ENCODE assay signal across 1 cellular context in genomic region chr2:62029910-62030309, GRCh38.
TF ChIP-seq lines count a peak whose summit lies in the region.

No MANE protein-coding gene starts in this region.

TF ChIP-seq in WTC11, 78 proteins besides CTCF, POLR2A, EP300 and RAD21 (continued from another document):
- TF ChIP-seq, protein P1, sequence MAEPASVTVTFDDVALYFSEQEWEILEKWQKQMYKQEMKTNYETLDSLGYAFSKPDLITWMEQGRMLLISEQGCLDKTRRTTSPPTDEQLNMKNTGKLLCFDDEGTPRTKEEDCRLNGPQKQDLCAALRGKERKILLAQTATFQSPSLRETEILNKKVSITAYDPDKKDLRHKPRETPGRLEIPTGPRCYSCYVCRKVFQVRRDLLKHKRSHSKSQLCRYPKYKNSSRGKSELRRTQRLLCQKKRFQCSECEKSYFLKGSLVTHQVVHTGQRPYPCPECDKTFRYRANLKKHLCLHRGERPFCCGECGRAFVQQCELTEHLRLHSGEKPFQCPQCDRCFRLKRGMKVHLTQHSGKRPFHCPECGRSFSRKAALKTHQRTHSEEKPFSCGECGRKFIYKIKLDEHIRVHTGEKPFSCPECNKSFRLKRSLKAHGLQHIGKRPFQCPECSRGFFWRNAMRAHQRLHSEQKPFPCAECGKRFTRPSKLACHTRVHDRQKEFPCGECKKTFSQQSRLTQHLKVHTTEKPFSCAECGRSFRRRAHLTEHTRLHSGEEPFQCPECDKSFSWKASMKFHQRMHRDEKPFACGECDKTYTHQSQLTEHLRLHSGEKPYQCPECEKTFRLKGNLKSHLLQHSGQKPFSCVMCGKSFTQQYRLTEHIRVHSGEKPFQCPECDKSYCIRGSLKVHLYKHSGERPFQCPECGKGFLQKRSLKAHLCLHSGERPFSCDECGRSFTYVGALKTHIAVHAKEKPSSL (CRISPR knock-in tag; conservative IDR thresholded peaks at IDR 0.05): no peak
- no peak for TF ChIP-seq OVOL2 (CRISPR knock-in tag; IDR thresholded peaks at IDR 0.05; ENCODE audit: borderline replicate concordance)
- TF ChIP-seq NFE2L1 (CRISPR knock-in tag; IDR thresholded peaks at IDR 0.05): no peak
- no peak for TF ChIP-seq CBFB (CRISPR knock-in tag; IDR thresholded peaks at IDR 0.05; ENCODE audit: low read depth)
- TF ChIP-seq JAZF1 (CRISPR knock-in tag; IDR thresholded peaks at IDR 0.05): no peak
- TF ChIP-seq, protein P2, sequence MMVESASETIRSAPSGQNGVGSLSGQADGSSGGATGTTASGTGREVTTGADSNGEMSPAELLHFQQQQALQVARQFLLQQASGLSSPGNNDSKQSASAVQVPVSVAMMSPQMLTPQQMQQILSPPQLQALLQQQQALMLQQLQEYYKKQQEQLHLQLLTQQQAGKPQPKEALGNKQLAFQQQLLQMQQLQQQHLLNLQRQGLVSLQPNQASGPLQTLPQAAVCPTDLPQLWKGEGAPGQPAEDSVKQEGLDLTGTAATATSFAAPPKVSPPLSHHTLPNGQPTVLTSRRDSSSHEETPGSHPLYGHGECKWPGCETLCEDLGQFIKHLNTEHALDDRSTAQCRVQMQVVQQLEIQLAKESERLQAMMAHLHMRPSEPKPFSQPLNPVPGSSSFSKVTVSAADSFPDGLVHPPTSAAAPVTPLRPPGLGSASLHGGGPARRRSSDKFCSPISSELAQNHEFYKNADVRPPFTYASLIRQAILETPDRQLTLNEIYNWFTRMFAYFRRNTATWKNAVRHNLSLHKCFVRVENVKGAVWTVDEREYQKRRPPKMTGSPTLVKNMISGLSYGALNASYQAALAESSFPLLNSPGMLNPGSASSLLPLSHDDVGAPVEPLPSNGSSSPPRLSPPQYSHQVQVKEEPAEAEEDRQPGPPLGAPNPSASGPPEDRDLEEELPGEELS (CRISPR knock-in tag; IDR thresholded peaks at IDR 0.05): no peak
- TF ChIP-seq NR2C2 (CRISPR knock-in tag; IDR thresholded peaks at IDR 0.05): no peak
- TF ChIP-seq, protein P3, sequence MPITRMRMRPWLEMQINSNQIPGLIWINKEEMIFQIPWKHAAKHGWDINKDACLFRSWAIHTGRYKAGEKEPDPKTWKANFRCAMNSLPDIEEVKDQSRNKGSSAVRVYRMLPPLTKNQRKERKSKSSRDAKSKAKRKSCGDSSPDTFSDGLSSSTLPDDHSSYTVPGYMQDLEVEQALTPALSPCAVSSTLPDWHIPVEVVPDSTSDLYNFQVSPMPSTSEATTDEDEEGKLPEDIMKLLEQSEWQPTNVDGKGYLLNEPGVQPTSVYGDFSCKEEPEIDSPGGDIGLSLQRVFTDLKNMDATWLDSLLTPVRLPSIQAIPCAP (CRISPR knock-in tag; IDR thresholded peaks at IDR 0.05): no peak
- no peak for TF ChIP-seq E2F4 (CRISPR knock-in tag; IDR thresholded peaks at IDR 0.05; ENCODE audit: borderline replicate concordance, low read depth)
- TF ChIP-seq FOXJ3 (CRISPR knock-in tag; IDR thresholded peaks at IDR 0.05; ENCODE audit: borderline replicate concordance): no peak
- TF ChIP-seq ZNF423 (CRISPR knock-in tag; IDR thresholded peaks at IDR 0.05): no peak
- TF ChIP-seq NR1H2 (CRISPR knock-in tag; IDR thresholded peaks at IDR 0.05): no peak
- TF ChIP-seq, protein P4, sequence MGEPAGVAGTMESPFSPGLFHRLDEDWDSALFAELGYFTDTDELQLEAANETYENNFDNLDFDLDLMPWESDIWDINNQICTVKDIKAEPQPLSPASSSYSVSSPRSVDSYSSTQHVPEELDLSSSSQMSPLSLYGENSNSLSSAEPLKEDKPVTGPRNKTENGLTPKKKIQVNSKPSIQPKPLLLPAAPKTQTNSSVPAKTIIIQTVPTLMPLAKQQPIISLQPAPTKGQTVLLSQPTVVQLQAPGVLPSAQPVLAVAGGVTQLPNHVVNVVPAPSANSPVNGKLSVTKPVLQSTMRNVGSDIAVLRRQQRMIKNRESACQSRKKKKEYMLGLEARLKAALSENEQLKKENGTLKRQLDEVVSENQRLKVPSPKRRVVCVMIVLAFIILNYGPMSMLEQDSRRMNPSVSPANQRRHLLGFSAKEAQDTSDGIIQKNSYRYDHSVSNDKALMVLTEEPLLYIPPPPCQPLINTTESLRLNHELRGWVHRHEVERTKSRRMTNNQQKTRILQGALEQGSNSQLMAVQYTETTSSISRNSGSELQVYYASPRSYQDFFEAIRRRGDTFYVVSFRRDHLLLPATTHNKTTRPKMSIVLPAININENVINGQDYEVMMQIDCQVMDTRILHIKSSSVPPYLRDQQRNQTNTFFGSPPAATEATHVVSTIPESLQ (CRISPR knock-in tag; IDR thresholded peaks at IDR 0.05): no peak
- TF ChIP-seq, protein P5, sequence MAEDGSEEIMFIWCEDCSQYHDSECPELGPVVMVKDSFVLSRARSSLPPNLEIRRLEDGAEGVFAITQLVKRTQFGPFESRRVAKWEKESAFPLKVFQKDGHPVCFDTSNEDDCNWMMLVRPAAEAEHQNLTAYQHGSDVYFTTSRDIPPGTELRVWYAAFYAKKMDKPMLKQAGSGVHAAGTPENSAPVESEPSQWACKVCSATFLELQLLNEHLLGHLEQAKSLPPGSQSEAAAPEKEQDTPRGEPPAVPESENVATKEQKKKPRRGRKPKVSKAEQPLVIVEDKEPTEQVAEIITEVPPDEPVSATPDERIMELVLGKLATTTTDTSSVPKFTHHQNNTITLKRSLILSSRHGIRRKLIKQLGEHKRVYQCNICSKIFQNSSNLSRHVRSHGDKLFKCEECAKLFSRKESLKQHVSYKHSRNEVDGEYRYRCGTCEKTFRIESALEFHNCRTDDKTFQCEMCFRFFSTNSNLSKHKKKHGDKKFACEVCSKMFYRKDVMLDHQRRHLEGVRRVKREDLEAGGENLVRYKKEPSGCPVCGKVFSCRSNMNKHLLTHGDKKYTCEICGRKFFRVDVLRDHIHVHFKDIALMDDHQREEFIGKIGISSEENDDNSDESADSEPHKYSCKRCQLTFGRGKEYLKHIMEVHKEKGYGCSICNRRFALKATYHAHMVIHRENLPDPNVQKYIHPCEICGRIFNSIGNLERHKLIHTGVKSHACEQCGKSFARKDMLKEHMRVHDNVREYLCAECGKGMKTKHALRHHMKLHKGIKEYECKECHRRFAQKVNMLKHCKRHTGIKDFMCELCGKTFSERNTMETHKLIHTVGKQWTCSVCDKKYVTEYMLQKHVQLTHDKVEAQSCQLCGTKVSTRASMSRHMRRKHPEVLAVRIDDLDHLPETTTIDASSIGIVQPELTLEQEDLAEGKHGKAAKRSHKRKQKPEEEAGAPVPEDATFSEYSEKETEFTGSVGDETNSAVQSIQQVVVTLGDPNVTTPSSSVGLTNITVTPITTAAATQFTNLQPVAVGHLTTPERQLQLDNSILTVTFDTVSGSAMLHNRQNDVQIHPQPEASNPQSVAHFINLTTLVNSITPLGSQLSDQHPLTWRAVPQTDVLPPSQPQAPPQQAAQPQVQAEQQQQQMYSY (CRISPR knock-in tag; IDR thresholded peaks at IDR 0.05): no peak
- TF ChIP-seq, protein P6, sequence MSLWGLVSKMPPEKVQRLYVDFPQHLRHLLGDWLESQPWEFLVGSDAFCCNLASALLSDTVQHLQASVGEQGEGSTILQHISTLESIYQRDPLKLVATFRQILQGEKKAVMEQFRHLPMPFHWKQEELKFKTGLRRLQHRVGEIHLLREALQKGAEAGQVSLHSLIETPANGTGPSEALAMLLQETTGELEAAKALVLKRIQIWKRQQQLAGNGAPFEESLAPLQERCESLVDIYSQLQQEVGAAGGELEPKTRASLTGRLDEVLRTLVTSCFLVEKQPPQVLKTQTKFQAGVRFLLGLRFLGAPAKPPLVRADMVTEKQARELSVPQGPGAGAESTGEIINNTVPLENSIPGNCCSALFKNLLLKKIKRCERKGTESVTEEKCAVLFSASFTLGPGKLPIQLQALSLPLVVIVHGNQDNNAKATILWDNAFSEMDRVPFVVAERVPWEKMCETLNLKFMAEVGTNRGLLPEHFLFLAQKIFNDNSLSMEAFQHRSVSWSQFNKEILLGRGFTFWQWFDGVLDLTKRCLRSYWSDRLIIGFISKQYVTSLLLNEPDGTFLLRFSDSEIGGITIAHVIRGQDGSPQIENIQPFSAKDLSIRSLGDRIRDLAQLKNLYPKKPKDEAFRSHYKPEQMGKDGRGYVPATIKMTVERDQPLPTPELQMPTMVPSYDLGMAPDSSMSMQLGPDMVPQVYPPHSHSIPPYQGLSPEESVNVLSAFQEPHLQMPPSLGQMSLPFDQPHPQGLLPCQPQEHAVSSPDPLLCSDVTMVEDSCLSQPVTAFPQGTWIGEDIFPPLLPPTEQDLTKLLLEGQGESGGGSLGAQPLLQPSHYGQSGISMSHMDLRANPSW (CRISPR knock-in tag; conservative IDR thresholded peaks at IDR 0.05; ENCODE audit: low read depth): no peak
